Comparison of ENCODE assay signal across 8 cellular contexts in the genomic region with DNA sequence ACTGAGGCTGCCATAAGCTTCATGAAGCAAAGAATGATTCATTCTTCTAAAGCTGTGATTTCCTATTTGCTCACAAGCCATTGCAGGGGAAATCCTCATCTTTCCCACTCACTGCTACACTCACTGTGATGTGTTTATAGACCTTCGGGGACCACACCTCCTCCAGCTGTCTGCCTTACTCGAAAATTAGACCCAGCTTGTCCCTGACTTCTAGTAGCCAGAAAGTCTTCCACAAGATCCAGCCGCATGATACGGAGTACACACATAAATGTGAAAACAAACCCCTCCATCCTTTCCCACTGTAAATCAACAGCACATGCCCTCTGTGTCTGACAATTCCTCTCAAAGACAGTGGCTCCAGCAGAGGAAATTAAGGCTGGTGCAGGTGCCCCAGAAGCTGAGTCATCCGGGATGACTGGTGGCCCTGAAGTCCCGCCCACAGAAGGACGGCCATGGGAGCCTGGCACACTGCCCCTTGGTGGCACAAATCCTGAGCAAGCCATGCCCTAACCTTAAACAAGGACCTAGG.
DNase-seq lines count a peak whose midpoint lies in the region; ATAC-seq and TF ChIP-seq lines count a peak whose summit lies in the region.

No MANE protein-coding gene starts in this region.

- peak; percentile 86 to 91 for ATAC-seq in natural killer cell treated with Interleukin-12 subunit alpha and Interleukin-12 subunit beta and Interleukin-15 and Interleukin-18, amount 100 ng/mL, for 72 hours

- peaks cover 32% of the 10 kb centered on the region for H3K4me1 Mint-ChIP-seq in MCF 10A (ENCODE audit: insufficient read depth, unreplicated experiment)
- H3K4me1 Mint-ChIP-seq in natural killer cell treated with Interleukin-12 subunit alpha and Interleukin-12 subunit beta and Interleukin-15 and Interleukin-18, amount 100 ng/mL, for 72 hours (ENCODE audit: low read depth in 2 of 2) = peaks cover 10 to 17% of the 10 kb centered on the region in 2 donors

- intact Hi-C loops in MCF 10A (cut with micrococcal nuclease) = no loop called here

- H3K4me3 Mint-ChIP-seq in MCF 10A (ENCODE audit: unreplicated experiment) = peak overlapping the region; percentile 41
- peak overlapping the region; percentile 46 for H3K4me3 Mint-ChIP-seq in natural killer cell treated with Interleukin-12 subunit alpha and Interleukin-12 subunit beta and Interleukin-15 and Interleukin-18, amount 100 ng/mL, for 72 hours

- TF ChIP-seq CTCF in MCF 10A (IDR thresholded peaks at IDR 0.05; ENCODE audit: unreplicated experiment) = no peak
- no peak for TF ChIP-seq CTCF in GM13977 (IDR thresholded peaks at IDR 0.05; ENCODE audit: extremely low read depth, insufficient read depth, missing control alignments)

- peak overlapping the region; percentile 73 for H3K27ac Mint-ChIP-seq in MCF 10A (ENCODE audit: low read depth, unreplicated experiment)
- H3K27ac Mint-ChIP-seq in natural killer cell treated with Interleukin-12 subunit alpha and Interleukin-12 subunit beta and Interleukin-15 and Interleukin-18, amount 100 ng/mL, for 72 hours = peak overlapping the region; percentile 38 to 86

- CTCF ChIA-PET in MCF 10A (lab: Yijun Ruan, JAX) = interaction anchor here (0.6 to 1.2 kb wide), 3 partner anchors 24 to 46 kb away, joined by 3 read pairs; no protein-coding TSS in a partner anchor

- in situ Hi-C loops in GM13977 (cut with MboI; ENCODE audit: low pct_unique_long_range_greater_than_20kb, low sequenced_read_pairs, unreplicated experiment) = no loop called here

- H3K27me3 Mint-ChIP-seq in MCF 10A (ENCODE audit: insufficient read depth, unreplicated experiment) = no peaks in the 10 kb centered on the region
- H3K27me3 Mint-ChIP-seq in natural killer cell treated with Interleukin-12 subunit alpha and Interleukin-12 subunit beta and Interleukin-15 and Interleukin-18, amount 100 ng/mL, for 72 hours = peaks cover 16 to 41% of the 10 kb centered on the region in 2 donors

- DNase-seq in AG20443 (ENCODE audit: low spot score) = peak; percentile 60
- DNase-seq in HS-27A (ENCODE audit: low read depth) = peak; percentile 26
- DNase-seq in MCF 10A (ENCODE audit: unreplicated experiment) = peak; percentile 73
- peak; percentile 72 for DNase-seq in natural killer cell treated with Interleukin-12 subunit alpha and Interleukin-12 subunit beta and Interleukin-15 and Interleukin-18, amount 100 ng/mL, for 72 hours (ENCODE audit: low spot score)
- no peak for DNase-seq in activated gamma-delta T cell (lab: John Stamatoyannopoulos, UW)
- no peak for DNase-seq in GM13977 (ENCODE audit: low spot score)
- DNase-seq in foreskin melanocyte = no peak
- DNase-seq in NCI-H1092 (lab: John Stamatoyannopoulos, UW) = no peak

- POLR2A ChIA-PET in MCF 10A (lab: Yijun Ruan, JAX) = interaction anchor here (1.1 to 1.8 kb wide), 2 partner anchors 12 to 264 kb away, joined by 4 to 6 read pairs; no protein-coding TSS in a partner anchor

- H3K36me3 Mint-ChIP-seq in MCF 10A (ENCODE audit: insufficient read depth, unreplicated experiment) = peaks cover 46% of the 10 kb centered on the region
- H3K36me3 Mint-ChIP-seq in natural killer cell treated with Interleukin-12 subunit alpha and Interleukin-12 subunit beta and Interleukin-15 and Interleukin-18, amount 100 ng/mL, for 72 hours = no peaks in the 10 kb centered on the region

- no peaks in the 10 kb centered on the region for H3K9me3 Mint-ChIP-seq in MCF 10A (ENCODE audit: unreplicated experiment)
- no peaks in the 10 kb centered on the region for H3K9me3 Mint-ChIP-seq in natural killer cell treated with Interleukin-12 subunit alpha and Interleukin-12 subunit beta and Interleukin-15 and Interleukin-18, amount 100 ng/mL, for 72 hours

- BruUV-seq in MCF 10A (replicated peaks; lab: Mats Ljungman, UMichigan) = no TSS peak

Comparison
In these comparisons a context has a peak if more than half of its experiments do, and no peak if none do; other contexts are left out.
1. DNase-seq: peak in AG20443 (single experiment), HS-27A (single experiment), MCF 10A (single experiment) and natural killer cell treated with Interleukin-12 subunit alpha and Interleukin-12 subunit beta and Interleukin-15 and Interleukin-18, amount 100 ng/mL, for 72 hours (single experiment); none in activated gamma-delta T cell (single experiment), GM13977 (single experiment), foreskin melanocyte (single experiment) and NCI-H1092 (single experiment).